11 cellular contexts compared by ENCODE assay signal in the genomic region with DNA sequence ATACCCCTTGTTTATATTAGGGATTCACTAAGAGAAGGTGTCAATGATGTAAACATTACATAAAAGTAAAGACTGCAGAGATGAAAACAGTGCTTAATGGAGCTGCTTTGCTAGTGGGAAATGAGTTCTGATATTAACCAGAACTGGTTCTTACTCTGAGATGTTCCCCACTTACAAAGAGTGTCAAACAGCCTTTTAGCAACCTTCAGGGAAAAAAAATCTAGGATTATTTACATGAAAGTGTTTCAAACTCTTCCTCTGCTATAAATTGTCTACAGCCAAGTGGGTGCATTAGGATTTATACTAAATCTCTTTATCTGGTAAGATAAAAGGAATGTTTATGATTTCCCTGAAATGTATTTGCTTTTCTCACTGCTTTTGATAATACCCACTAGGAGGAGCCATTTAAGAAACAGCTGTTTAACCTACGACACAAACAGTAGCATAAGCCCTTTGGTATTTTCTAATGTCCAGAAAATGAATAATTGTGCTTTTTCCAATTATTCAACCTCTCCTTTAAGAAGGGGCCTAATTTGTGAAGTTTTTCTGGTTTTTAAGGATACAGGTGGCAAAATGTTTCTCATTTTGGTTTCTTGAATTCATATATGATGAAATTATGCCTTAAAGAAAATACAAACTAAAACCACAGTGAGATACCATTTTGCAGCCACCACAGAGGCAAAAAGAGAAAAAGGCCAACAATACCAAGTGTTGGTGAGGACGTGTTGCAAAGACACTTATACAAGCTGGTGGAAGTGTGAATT.
DNase-seq lines count a peak whose midpoint lies in the region; FAIRE-seq and TF ChIP-seq lines count a peak whose summit lies in the region.
"Had no signal": no experiment of that assay in that cellular context is flagged by ENCODE, and none has a peak within 500 bp of the region (broad histone marks: within the 10 kb centered on the region; RNA-seq: fewer than 3 reads in every experiment).

No MANE protein-coding gene starts in this region.

- H3K79me2 ChIP-seq in OCI-LY1 (ENCODE audit: insufficient read depth, low read length), result no peaks in the 10 kb centered on the region

- 59 to 68% methylated on average over 2 of the region's 2 CpGs for WGBS in testis, 2 donors

- H3K27me3 ChIP-seq in OCI-LY1 (ENCODE audit: insufficient read depth, low read length) (no peaks in the 10 kb centered on the region), testis (no peaks in the 10 kb centered on the region), Caco-2 (replicated peaks; ENCODE audit: control insufficient read depth, insufficient read depth, low read length) (no peaks in the 10 kb centered on the region)

- intact Hi-C loops in testis (cut with DNase I; ENCODE audit: low total_unique reads) (no loop called here), Caco-2 (cut with micrococcal nuclease; ENCODE audit: unreplicated experiment) (no loop called here)

- H3K9me3 Mint-ChIP-seq in Caco-2 (ENCODE audit: unreplicated experiment), result no peaks in the 10 kb centered on the region
- no peaks in the 10 kb centered on the region for H3K9me3 Mint-ChIP-seq in activated T-cell treated with anti-CD3 and anti-CD28 coated beads, Interleukin-2, amount 50 U/mL, for 24 hours

- CTCF ChIA-PET in Caco-2 (lab: Charles Lee), result no interaction called here

- H3K4me2 ChIP-seq in OCI-LY1 (ENCODE audit: low read length), result no peak overlapping the region

- H3K36me3 ChIP-seq in OCI-LY1 (ENCODE audit: insufficient read depth, low read length) (no peaks in the 10 kb centered on the region), testis (ENCODE audit: low read depth, missing control alignments) (no peaks in the 10 kb centered on the region), Caco-2 (ENCODE audit: control insufficient read depth, insufficient read depth, low read length) (no peaks in the 10 kb centered on the region)

- H3K4me1 ChIP-seq in OCI-LY1 (ENCODE audit: insufficient read depth, low read length, severe bottlenecking) (no peaks in the 10 kb centered on the region), testis (no peaks in the 10 kb centered on the region), Caco-2 (no peaks in the 10 kb centered on the region)

- TF ChIP-seq POLR2A in testis (IDR thresholded peaks at IDR 0.05), result no peak
- TF ChIP-seq POLR2A in GM12892 (IDR thresholded peaks at IDR 0.05; ENCODE audit: low read depth, low read length), result no peak

- H3K9me3 ChIP-seq in OCI-LY1 (ENCODE audit: low read length) (no peaks in the 10 kb centered on the region), testis (no peaks in the 10 kb centered on the region), Caco-2 (no peaks in the 10 kb centered on the region)

- H2AFZ ChIP-seq in OCI-LY1 (ENCODE audit: low read length), result no peak overlapping the region

- no peaks in the 10 kb centered on the region for H3K4me1 Mint-ChIP-seq in Caco-2 (ENCODE audit: low read depth, unreplicated experiment)
- H3K4me1 Mint-ChIP-seq in activated T-cell treated with anti-CD3 and anti-CD28 coated beads, Interleukin-2, amount 50 U/mL, for 24 hours (ENCODE audit: low read depth), result peaks cover 11% of the 10 kb centered on the region

- H3K4me3 ChIP-seq in OCI-LY1 (ENCODE audit: low read depth, low read length, poor library complexity, severe bottlenecking) (no peak overlapping the region), fibroblast of mammary gland (ENCODE audit: control insufficient read depth, low read depth, low read length) (no peak overlapping the region), testis (no peak overlapping the region), Caco-2 (ENCODE audit: low read depth, low read length) (no peak overlapping the region)

- DNase-seq in NCI-H82 (lab: John Stamatoyannopoulos, UW), result peak; percentile 12
- DNase-seq in NCI-H82 treated with DMSO at 0.1 percent for 48 hours (lab: John Stamatoyannopoulos, UW; ENCODE audit: unreplicated experiment), result no peak
- DNase-seq in fibroblast of mammary gland (ENCODE audit: low read depth), result peak; percentile 33
- no peak for DNase-seq in testis
- DNase-seq in Caco-2, result no peak
- no peak for DNase-seq in GM12892 (ENCODE audit: insufficient read length)
- DNase-seq in activated T-cell treated with anti-CD3 and anti-CD28 coated beads, Interleukin-2, amount 50 U/mL, for 24 hours, result no peak
- DNase-seq: activated CD8-positive, alpha-beta memory T cell treated with anti-CD3 and anti-CD28 coated beads, Interleukin-2, amount 50 U/mL, for 4 hours; NCI-H1105; stimulated activated CD4-positive, alpha-beta T cell treated with anti-CD3 and anti-CD28 coated beads, Interleukin-4, amount 100 ng/mL, for 4 hours had no signal

- H3K4me3 Mint-ChIP-seq in Caco-2 (ENCODE audit: unreplicated experiment), result no peak overlapping the region
- no peak overlapping the region for H3K4me3 Mint-ChIP-seq in activated T-cell treated with anti-CD3 and anti-CD28 coated beads, Interleukin-2, amount 50 U/mL, for 24 hours

- no peaks in the 10 kb centered on the region for H3K36me3 Mint-ChIP-seq in Caco-2 (ENCODE audit: insufficient read depth, unreplicated experiment)
- H3K36me3 Mint-ChIP-seq in activated T-cell treated with anti-CD3 and anti-CD28 coated beads, Interleukin-2, amount 50 U/mL, for 24 hours (ENCODE audit: low read depth), result no peaks in the 10 kb centered on the region

- no peaks in the 10 kb centered on the region for H4K20me1 ChIP-seq in OCI-LY1 (ENCODE audit: insufficient read depth, low read length)

- no TSS peak for BruUV-seq in Caco-2 (replicated peaks; lab: Mats Ljungman, UMichigan)

- POLR2A ChIA-PET in Caco-2 (lab: Charles Lee), result no interaction called here

- H3K27ac Mint-ChIP-seq in Caco-2 (ENCODE audit: unreplicated experiment), result no peak overlapping the region
- H3K27ac Mint-ChIP-seq in activated T-cell treated with anti-CD3 and anti-CD28 coated beads, Interleukin-2, amount 50 U/mL, for 24 hours, result no peak overlapping the region

- no peaks in the 10 kb centered on the region for H3F3A ChIP-seq in OCI-LY1 (ENCODE audit: insufficient read depth, low read length)

- no peak overlapping the region for H3K9ac ChIP-seq in OCI-LY1 (ENCODE audit: low read length)

- no peak overlapping the region for H3K27ac ChIP-seq in OCI-LY1 (ENCODE audit: low read depth, low read length, poor library complexity, severe bottlenecking)
- H3K27ac ChIP-seq in testis, result no peak overlapping the region

- TF ChIP-seq CTCF in OCI-LY1 (IDR thresholded peaks at IDR 0.05; ENCODE audit: low read length), result peak; percentile 44; the same call in 1 of the 2 replicates
- peak; percentile 47 for TF ChIP-seq CTCF in fibroblast of mammary gland (conservative IDR thresholded peaks at IDR 0.05; ENCODE audit: control insufficient read depth, insufficient read depth, low read depth, low read length)
- TF ChIP-seq CTCF in testis (IDR thresholded peaks at IDR 0.05), result peak in 2 of 3 experiments; percentile 8 to 38
- peak in 1 of 2 experiments; percentile 8 for TF ChIP-seq CTCF in Caco-2 (IDR thresholded peaks at IDR 0.05; ENCODE audit: insufficient read depth in 1 of 2, low read depth in 1 of 2, low read length in 1 of 2, severe bottlenecking in 1 of 2, unreplicated experiment in 1 of 2)

- no peaks in the 10 kb centered on the region for H3K9me2 ChIP-seq in OCI-LY1 (ENCODE audit: low read depth, low read length)

- H3K27me3 Mint-ChIP-seq in Caco-2 (ENCODE audit: insufficient read depth, unreplicated experiment), result no peaks in the 10 kb centered on the region
- no peaks in the 10 kb centered on the region for H3K27me3 Mint-ChIP-seq in activated T-cell treated with anti-CD3 and anti-CD28 coated beads, Interleukin-2, amount 50 U/mL, for 24 hours

- no peak for FAIRE-seq in GM12892 (lab: Jason Lieb, UNC)

Comparison
In these comparisons a context has a peak if more than half of its experiments do, and no peak if none do; other contexts are left out.
1. DNase-seq: peak in NCI-H82 (single experiment) and fibroblast of mammary gland (single experiment); none in NCI-H82 treated with DMSO at 0.1 percent for 48 hours (single experiment), testis (single experiment), Caco-2 (0 of 2), GM12892 (single experiment) and activated T-cell treated with anti-CD3 and anti-CD28 coated beads, Interleukin-2, amount 50 U/mL, for 24 hours (single experiment).